Comparison of ENCODE assay signal across 23 cellular contexts in the genomic region with DNA sequence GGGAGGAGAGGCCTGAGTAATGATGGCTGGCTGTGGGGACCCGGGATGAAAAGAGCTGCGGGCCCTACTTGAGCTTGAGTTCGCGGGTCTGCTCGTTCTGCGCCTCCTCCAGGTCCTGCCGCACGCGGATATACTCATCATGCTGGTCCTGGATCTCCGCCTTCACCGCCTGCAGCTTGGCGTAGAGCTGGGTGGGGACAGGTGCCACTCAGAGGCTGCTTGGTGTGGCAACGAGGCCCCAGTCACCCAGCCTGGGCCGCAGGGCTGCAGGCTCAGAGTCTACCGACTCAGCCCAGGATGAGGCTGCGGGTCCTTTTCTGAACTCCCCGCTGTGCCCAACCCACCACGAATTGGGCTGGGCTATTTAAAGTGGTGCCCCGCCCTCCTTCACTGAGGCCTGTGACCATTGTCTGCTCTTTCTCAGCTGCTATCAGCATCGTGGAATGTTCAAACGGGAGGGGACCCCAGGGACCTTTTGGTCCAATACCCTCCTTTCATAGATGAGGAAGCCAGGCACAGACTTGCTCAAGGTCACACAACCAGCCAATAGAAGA.
"Had no signal": no experiment of that assay in that cellular context is flagged by ENCODE, and none has a peak within 500 bp of the region (broad histone marks: within the 10 kb centered on the region; RNA-seq: fewer than 3 reads in every experiment).

No MANE protein-coding gene starts in this region.

- H3K4me3 ChIP-seq: body of pancreas, left lung, mucosa of descending colon, psoas muscle, sigmoid colon, stomach, testis, upper lobe of right lung had no signal

- DNase-seq: activated CD4-positive, alpha-beta T cell treated with anti-CD3 and anti-CD28 coated beads for 48 hours; activated CD8-positive, alpha-beta T cell treated with anti-CD3 and anti-CD28 coated beads for 36 hours; activated effector memory CD4-positive, alpha-beta T cell treated with Interleukin-2 at 50 U/mL for 16 hours; activated T-cell treated with anti-CD3 and anti-CD28 coated beads, Interleukin-2, amount 50 U/mL, for 4 hours; amygdala; body of pancreas; caudate nucleus; left lung; mammary epithelial cell; mucosa of descending colon; naive thymus-derived CD8-positive, alpha-beta T cell; nucleus accumbens; psoas muscle; sigmoid colon; stimulated activated CD4-positive, alpha-beta T cell treated with anti-CD3 and anti-CD28 coated beads, Interleukin-12 subunit alpha, Interleukin-12 subunit beta, amount 100 ng/mL, for 4 hours; stimulated activated CD4-positive, alpha-beta T cell treated with anti-CD3 and anti-CD28 coated beads, Interleukin-2, amount 100 ng/mL, for 24 hours; stomach; testis; upper lobe of right lung had no signal

- H3K9me3 Mint-ChIP-seq: activated CD8-positive, alpha-beta T cell treated with anti-CD3 and anti-CD28 coated beads for 36 hours; activated T-cell treated with anti-CD3 and anti-CD28 coated beads, Interleukin-2, amount 50 U/mL, for 4 hours; naive thymus-derived CD8-positive, alpha-beta T cell had no signal

- H3K36me3 Mint-ChIP-seq: activated naive CD8-positive, alpha-beta T cell; naive thymus-derived CD8-positive, alpha-beta T cell had no signal

- FAIRE-seq: colon, endometrium, keratinocyte had no signal

- H3K4me1 ChIP-seq: body of pancreas, psoas muscle, testis, upper lobe of right lung had no signal

- H3K36me3 ChIP-seq: left lung, upper lobe of right lung had no signal

- H3K9me3 ChIP-seq: body of pancreas, left lung, mucosa of descending colon, psoas muscle, sigmoid colon, stomach, testis, upper lobe of right lung had no signal

- H3K27ac ChIP-seq: body of pancreas, left lung, psoas muscle, sigmoid colon, stomach, testis, upper lobe of right lung had no signal

- H3K4me3 Mint-ChIP-seq: activated CD8-positive, alpha-beta T cell treated with anti-CD3 and anti-CD28 coated beads for 36 hours; activated naive CD8-positive, alpha-beta T cell; activated T-cell treated with anti-CD3 and anti-CD28 coated beads, Interleukin-2, amount 50 U/mL, for 4 hours; naive thymus-derived CD8-positive, alpha-beta T cell had no signal

- H3K27me3 ChIP-seq: body of pancreas, left lung, sigmoid colon, stomach, testis, upper lobe of right lung had no signal

- H3K27ac Mint-ChIP-seq: activated CD8-positive, alpha-beta T cell treated with anti-CD3 and anti-CD28 coated beads for 36 hours; activated naive CD8-positive, alpha-beta T cell; naive thymus-derived CD8-positive, alpha-beta T cell had no signal

- H3K27me3 Mint-ChIP-seq: activated CD8-positive, alpha-beta T cell treated with anti-CD3 and anti-CD28 coated beads for 36 hours; activated naive CD8-positive, alpha-beta T cell; naive thymus-derived CD8-positive, alpha-beta T cell had no signal
